ENCODE assay signal across 2 cellular contexts in genomic region chr1:38000233-38000528, GRCh38.
TF ChIP-seq lines count a peak whose summit lies in the region.

No MANE protein-coding gene starts in this region.

TF ChIP-seq in IMR-90, 13 proteins besides CTCF, POLR2A, EP300 and RAD21:
- TF ChIP-seq MXI1 (IDR thresholded peaks at IDR 0.05; ENCODE audit: borderline replicate concordance, low read depth, low read length) (no peak), RCOR1 (IDR thresholded peaks at IDR 0.05; ENCODE audit: insufficient replicate concordance, low read length) (no peak), NFE2L2 (IDR thresholded peaks at IDR 0.05; ENCODE audit: low read depth, low read length) (no peak), MAFK (IDR thresholded peaks at IDR 0.05; ENCODE audit: low read depth, low read length) (no peak), CEBPB (IDR thresholded peaks at IDR 0.05; ENCODE audit: low read depth, low read length) (no peak), RFX5 (IDR thresholded peaks at IDR 0.05; ENCODE audit: low read depth, low read length) (no peak), ELK1 (IDR thresholded peaks at IDR 0.05; ENCODE audit: borderline replicate concordance, low read depth, low read length) (no peak), SMC3 (IDR thresholded peaks at IDR 0.05; ENCODE audit: low read depth, low read length) (no peak), USF2 (IDR thresholded peaks at IDR 0.05; ENCODE audit: low read depth, low read length) (no peak), FOS (IDR thresholded peaks at IDR 0.05; ENCODE audit: low read depth, low read length) (no peak)

TF ChIP-seq in HepG2, 621 proteins besides CTCF, POLR2A, EP300 and RAD21 (continues in another document):
- TF ChIP-seq MLLT10 (CRISPR knock-in tag; IDR thresholded peaks at IDR 0.05) (no peak), MEF2D (CRISPR knock-in tag; IDR thresholded peaks at IDR 0.05) (no peak), ZNF383 (CRISPR knock-in tag; IDR thresholded peaks at IDR 0.05; ENCODE audit: borderline replicate concordance) (no peak), POGK (CRISPR knock-in tag; conservative IDR thresholded peaks at IDR 0.05) (0 out of 2 replicates have a peak, but pooled peaks have one; percentile 25), ZNF142 (CRISPR knock-in tag; IDR thresholded peaks at IDR 0.05) (no peak), ZNF816 (CRISPR knock-in tag; IDR thresholded peaks at IDR 0.05; ENCODE audit: borderline replicate concordance) (no peak), NR1H2 (CRISPR knock-in tag; IDR thresholded peaks at IDR 0.05; ENCODE audit: borderline replicate concordance, low read depth) (no peak), MTF1 (CRISPR knock-in tag; IDR thresholded peaks at IDR 0.05) (no peak), ZBTB33 (CRISPR knock-in tag; IDR thresholded peaks at IDR 0.05) (no peak), ZBTB25 (CRISPR knock-in tag; IDR thresholded peaks at IDR 0.05) (no peak), ATF2 (CRISPR knock-in tag; IDR thresholded peaks at IDR 0.05) (0 out of 2 replicates have a peak, but pooled peaks have one; percentile 5), ZNF878 (CRISPR knock-in tag; IDR thresholded peaks at IDR 0.05) (0 out of 2 replicates have a peak, but pooled peaks have one; percentile 33), REXO4 (CRISPR knock-in tag; IDR thresholded peaks at IDR 0.05; ENCODE audit: borderline replicate concordance) (no peak), AHDC1 (CRISPR knock-in tag; IDR thresholded peaks at IDR 0.05; ENCODE audit: borderline replicate concordance) (no peak), HHEX (CRISPR knock-in tag; IDR thresholded peaks at IDR 0.05) (no peak), PBX2 (CRISPR knock-in tag; IDR thresholded peaks at IDR 0.05) (no peak), UBTF (CRISPR knock-in tag; IDR thresholded peaks at IDR 0.05) (0 out of 2 replicates have a peak, but pooled peaks have one; percentile 25), CBX5 (CRISPR knock-in tag; IDR thresholded peaks at IDR 0.05; ENCODE audit: borderline replicate concordance) (no peak), ZNF782 (CRISPR knock-in tag; IDR thresholded peaks at IDR 0.05; ENCODE audit: borderline replicate concordance) (no peak), JUND (CRISPR knock-in tag; IDR thresholded peaks at IDR 0.05) (no peak), ZKSCAN5 (CRISPR knock-in tag; IDR thresholded peaks at IDR 0.05) (no peak), ZNF17 (CRISPR knock-in tag; IDR thresholded peaks at IDR 0.05) (no peak), GABPA (IDR thresholded peaks at IDR 0.05; ENCODE audit: low read depth, low read length) (no peak), GABPA (CRISPR knock-in tag; IDR thresholded peaks at IDR 0.05; ENCODE audit: low read depth) (no peak)
